In the genomic region with DNA sequence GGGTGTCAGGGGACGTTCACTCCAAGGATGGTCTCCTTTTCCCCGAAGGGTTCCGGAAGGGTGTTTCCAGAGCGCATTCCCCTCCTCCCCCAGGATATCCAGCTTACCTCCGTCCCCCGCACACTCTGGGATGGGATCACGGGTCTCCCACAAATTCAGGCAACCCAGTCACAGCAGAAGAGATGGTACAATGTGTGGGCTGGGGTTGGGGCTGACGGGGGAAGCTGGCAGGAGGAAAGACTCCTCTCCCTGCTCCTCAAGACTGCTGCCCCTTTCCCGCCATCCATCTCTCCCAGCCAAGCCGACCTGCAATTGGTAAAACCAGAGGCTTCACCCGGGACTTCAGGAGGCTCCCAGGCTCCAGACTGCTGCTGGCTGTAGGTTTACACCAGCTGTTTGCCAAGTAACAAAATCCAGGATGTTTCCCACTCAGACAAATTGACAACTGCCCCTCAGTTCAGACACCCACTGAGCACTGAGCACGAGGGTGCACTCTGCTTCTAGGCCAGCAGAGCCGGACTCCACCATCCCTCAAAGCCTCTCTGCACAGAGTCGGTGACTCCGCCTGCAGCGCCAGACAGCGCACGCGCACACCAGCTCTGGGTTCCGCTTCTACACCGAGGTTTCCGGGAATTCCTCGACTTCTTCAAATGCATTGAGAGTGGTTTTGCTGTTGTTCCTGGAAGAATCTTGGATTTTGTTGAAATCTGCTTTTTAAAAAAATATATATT, we compare ENCODE assay signal across 10 cellular contexts. TPM values are rescaled to one million over a fixed set of nuclear protein-coding genes. Genes with fewer than 3 reads are reported as not detected.
DNase-seq lines count a peak whose midpoint lies in the region; ATAC-seq, FAIRE-seq and TF ChIP-seq lines count a peak whose summit lies in the region.
"Had no signal": no experiment of that assay in that cellular context is flagged by ENCODE, and none has a peak within 500 bp of the region (broad histone marks: within the 10 kb centered on the region; RNA-seq: fewer than 3 reads in every experiment).

No MANE protein-coding gene starts in this region.

- ATAC-seq in stimulated activated naive B cell treated with anti-CD40 and anti-IgM and Interleukin-4, amounts not matched to agents 10 μg/mL and 1 μg/mL and 100 μg/mL, for 72 hours (replicated peaks), result no peak

- TF ChIP-seq CTCF in GM06990 (IDR thresholded peaks at IDR 0.05; ENCODE audit: insufficient read depth, low read length, poor library complexity, severe bottlenecking), result no peak
- no peak for TF ChIP-seq CTCF in brain (conservative IDR thresholded peaks at IDR 0.05)
- no peak for TF ChIP-seq CTCF in retinal pigment epithelial cell (conservative IDR thresholded peaks at IDR 0.05; ENCODE audit: low read depth, low read length)
- no peak for TF ChIP-seq CTCF in D721Med (IDR thresholded peaks at IDR 0.05; ENCODE audit: insufficient read depth, missing control alignments)

- FAIRE-seq in D721Med (lab: Jason Lieb, UNC), result no peak

- H3K9me3 ChIP-seq in iPS-18a (ENCODE audit: control insufficient read depth, low read depth, low read length), result no peaks in the 10 kb centered on the region

- peak overlapping the region in 4 of 5 experiments; percentile 40 to 91 (median 70) for H3K27ac Mint-ChIP-seq in brain
- no peak overlapping the region for H3K27ac Mint-ChIP-seq in stimulated activated naive B cell treated with anti-CD40 and anti-IgM and Interleukin-4, amounts not matched to agents 10 μg/mL and 1 μg/mL and 100 μg/mL, for 72 hours
- H3K27ac Mint-ChIP-seq: activated T-helper 1 cell treated with anti-CD3 and anti-CD28 coated beads, Interleukin-12 subunit alpha, Interleukin-12 subunit beta, Interleukin-2, Interleukin-4 antibody, amounts not matched to agents 30 ng/mL and 10 ng/mL and 1 ng/mL, durations not matched to agents 14 hours and 24 hours and 36 hours had no signal

- peaks cover 0 to 11% (median 7%) of the 10 kb centered on the region in 5 experiments for H3K9me3 Mint-ChIP-seq in brain
- H3K9me3 Mint-ChIP-seq in stimulated activated naive B cell treated with anti-CD40 and anti-IgM and Interleukin-4, amounts not matched to agents 10 μg/mL and 1 μg/mL and 100 μg/mL, for 72 hours, result peaks cover 3 to 4% of the 10 kb centered on the region in 2 donors
- H3K9me3 Mint-ChIP-seq: activated T-helper 1 cell treated with anti-CD3 and anti-CD28 coated beads, Interleukin-12 subunit alpha, Interleukin-12 subunit beta, Interleukin-2, Interleukin-4 antibody, amounts not matched to agents 30 ng/mL and 10 ng/mL and 1 ng/mL, durations not matched to agents 14 hours and 24 hours and 36 hours had no signal

- H3K27ac ChIP-seq in iPS-18a (ENCODE audit: low read length), result no peak overlapping the region

- no peak overlapping the region for H3K9ac ChIP-seq in iPS-18a (ENCODE audit: low read length)

- H3K27me3 ChIP-seq in GM06990 (replicated peaks; ENCODE audit: control insufficient read depth, insufficient read depth, low read length), result no peaks in the 10 kb centered on the region
- H3K27me3 ChIP-seq in iPS-18a (ENCODE audit: control insufficient read depth, insufficient read depth, low read length), result peaks cover 24% of the 10 kb centered on the region

- H3K4me1 Mint-ChIP-seq in brain, result peaks cover 19% of the 10 kb centered on the region
- H3K4me1 Mint-ChIP-seq in stimulated activated naive B cell treated with anti-CD40 and anti-IgM and Interleukin-4, amounts not matched to agents 10 μg/mL and 1 μg/mL and 100 μg/mL, for 72 hours, result no peaks in the 10 kb centered on the region

- H3K4me3 Mint-ChIP-seq in brain, result peak overlapping the region in 4 of 5 experiments; percentile 5 to 60 (median 44)
- H3K4me3 Mint-ChIP-seq in stimulated activated naive B cell treated with anti-CD40 and anti-IgM and Interleukin-4, amounts not matched to agents 10 μg/mL and 1 μg/mL and 100 μg/mL, for 72 hours, result no peak overlapping the region
- H3K4me3 Mint-ChIP-seq: activated T-helper 1 cell treated with anti-CD3 and anti-CD28 coated beads, Interleukin-12 subunit alpha, Interleukin-12 subunit beta, Interleukin-2, Interleukin-4 antibody, amounts not matched to agents 30 ng/mL and 10 ng/mL and 1 ng/mL, durations not matched to agents 14 hours and 24 hours and 36 hours had no signal

- H3K36me3 Mint-ChIP-seq in brain, result no peaks in the 10 kb centered on the region
- H3K36me3 Mint-ChIP-seq in stimulated activated naive B cell treated with anti-CD40 and anti-IgM and Interleukin-4, amounts not matched to agents 10 μg/mL and 1 μg/mL and 100 μg/mL, for 72 hours, result peaks cover 0 to 9% of the 10 kb centered on the region in 2 donors

- H3K36me3 ChIP-seq in GM06990 (ENCODE audit: control insufficient read depth, insufficient read depth, low read length) (peaks cover 1% of the 10 kb centered on the region), iPS-18a (ENCODE audit: control insufficient read depth, low read depth, low read length) (no peaks in the 10 kb centered on the region)

- H3K4me3 ChIP-seq in GM06990 (replicated peaks; ENCODE audit: low read depth, low read length) (no peak overlapping the region), iPS-18a (ENCODE audit: low read length) (peak overlapping the region; percentile 31), retinal pigment epithelial cell (ENCODE audit: low read length) (peak overlapping the region; percentile 10)

- H3K27me3 Mint-ChIP-seq in brain, result peaks cover 9% of the 10 kb centered on the region
- H3K27me3 Mint-ChIP-seq in stimulated activated naive B cell treated with anti-CD40 and anti-IgM and Interleukin-4, amounts not matched to agents 10 μg/mL and 1 μg/mL and 100 μg/mL, for 72 hours, result peaks cover 3 to 26% of the 10 kb centered on the region in 2 donors

- H3K4me1 ChIP-seq in iPS-18a (ENCODE audit: control insufficient read depth, low read depth, low read length), result peaks cover 31% of the 10 kb centered on the region

- DNase-seq in GM06990 (ENCODE audit: extremely low read depth, insufficient read length), result peak; percentile 63
- no peak for DNase-seq in retinal pigment epithelial cell (ENCODE audit: low read depth)
- no peak for DNase-seq in D721Med (ENCODE audit: insufficient read length, low spot score)
- DNase-seq in stimulated activated naive B cell treated with anti-CD40 and anti-IgM and Interleukin-4, amounts not matched to agents 10 μg/mL and 1 μg/mL and 100 μg/mL, for 72 hours, result no peak
- DNase-seq in activated CD4-positive, alpha-beta T cell treated with anti-CD3 and anti-CD28 coated beads for 4 hours, result no peak
- no peak for DNase-seq in activated CD4-positive, alpha-beta T cell treated with anti-CD3 and anti-CD28 coated beads for 48 hours
- DNase-seq: dermis blood vessel endothelial cell had no signal

RNA-seq across cellular contexts. Expression of a gene that starts 37.7 kb away (rescaled TPM):
- polyA plus RNA-seq in brain (ENCODE audit: insufficient read depth, low read depth, low replicate concordance), result 7.7 TPM

RNA-seq across cellular contexts. Expression of a gene that starts 41.9 kb away (rescaled TPM):
- polyA plus RNA-seq in brain (ENCODE audit: insufficient read depth, low read depth, low replicate concordance), result 0.46 TPM

RNA-seq across cellular contexts. Expression of a gene that starts 44.1 kb away (rescaled TPM):
- 0.37 TPM for polyA plus RNA-seq in brain (ENCODE audit: insufficient read depth, low read depth, low replicate concordance)

Comparison
In these comparisons a context has a peak if more than half of its experiments do, and no peak if none do; other contexts are left out.
1. H3K4me3 Mint-ChIP-seq: peak in brain (4 of 5); none in stimulated activated naive B cell treated with anti-CD40 and anti-IgM and Interleukin-4, amounts not matched to agents 10 μg/mL and 1 μg/mL and 100 μg/mL, for 72 hours (0 of 2).